Comparison of ENCODE assay signal across 8 cellular contexts in genomic region chr21:17585875-17586450, GRCh38. TPM values are rescaled to one million over a fixed set of nuclear protein-coding genes. Genes with fewer than 3 reads are reported as not detected.
A peak's percentile ranks its signal among the peaks of the same experiment; 100 is the strongest.
DNase-seq lines count a peak whose midpoint lies in the region; ATAC-seq, FAIRE-seq and TF ChIP-seq lines count a peak whose summit lies in the region.

No MANE protein-coding gene starts in this region.

- peak; percentile 83 for TF ChIP-seq CTCF in 22Rv1 (IDR thresholded peaks at IDR 0.05)
- TF ChIP-seq CTCF in gastroesophageal sphincter (IDR thresholded peaks at IDR 0.05), result peak; percentile 56 to 69 (median 64)
- peak; percentile 11 to 73 (median 52) for TF ChIP-seq CTCF in sigmoid colon (IDR thresholded peaks at IDR 0.05)

- peak; percentile 87 for FAIRE-seq in TTC549 (lab: Jason Lieb, UNC)

- no peak for TF ChIP-seq POLR2A in gastroesophageal sphincter (IDR thresholded peaks at IDR 0.05)
- no peak for TF ChIP-seq POLR2A in sigmoid colon (IDR thresholded peaks at IDR 0.05)

- H3K4me3 ChIP-seq in gastroesophageal sphincter (no peak overlapping the region), sigmoid colon (no peak overlapping the region)

- no peak overlapping the region for H3K27ac ChIP-seq in 22Rv1
- H3K27ac ChIP-seq in gastroesophageal sphincter, result no peak overlapping the region
- no peak overlapping the region for H3K27ac ChIP-seq in sigmoid colon

- no peak for ATAC-seq in gastroesophageal sphincter
- no peak for ATAC-seq in GM19397 (IDR thresholded peaks at IDR 0.05; ENCODE audit: unreplicated experiment)

- H3K27me3 ChIP-seq in gastroesophageal sphincter (no peaks in the 10 kb centered on the region), sigmoid colon (no peaks in the 10 kb centered on the region)

- peaks cover 0 to 4% of the 10 kb centered on the region in 2 donors for H3K36me3 ChIP-seq in gastroesophageal sphincter
- no peaks in the 10 kb centered on the region for H3K36me3 ChIP-seq in sigmoid colon

- intact Hi-C loops in sigmoid colon (cut with DNase I) (no loop called here), posterior vena cava (cut with DNase I) (no loop called here)

- H3K4me1 ChIP-seq in gastroesophageal sphincter (no peaks in the 10 kb centered on the region), sigmoid colon (no peaks in the 10 kb centered on the region)

- WGBS in gastroesophageal sphincter (ENCODE audit: low coverage in 1 of 2), 2 donors, result 3% methylated on average over 3 of the region's 3 CpGs
- WGBS in sigmoid colon, 2 donors, result 5 to 7% methylated on average over 3 of the region's 3 CpGs

- no peaks in the 10 kb centered on the region for H3K9me3 ChIP-seq in gastroesophageal sphincter
- H3K9me3 ChIP-seq in sigmoid colon, result no peaks in the 10 kb centered on the region

- TF ChIP-seq EP300 in gastroesophageal sphincter (IDR thresholded peaks at IDR 0.05) (no peak), sigmoid colon (IDR thresholded peaks at IDR 0.05) (no peak)

- DNase-seq in GM03348 (ENCODE audit: low spot score), result peak; percentile 49
- DNase-seq in NCI-H1092 treated with DMSO at 0.1 percent for 48 hours (lab: John Stamatoyannopoulos, UW), result peak; percentile 58
- no peak for DNase-seq in sigmoid colon
- DNase-seq in posterior vena cava (ENCODE audit: low spot score), result no peak

RNA-seq across cellular contexts. Expression of gene BTG3, which starts 26.7 kb away (rescaled TPM):
- total RNA-seq in gastroesophageal sphincter (10 to 100 TPM; 23.1 to 52.0 (median 38.8) TPM), sigmoid colon (100 to 1,000 TPM in 1 of 4 donors, 10 to 100 TPM in 3; 36.1 to 115 (median 62.7) TPM), posterior vena cava (10 to 100 TPM; 19.1 to 27.0 TPM)
- polyA plus RNA-seq in sigmoid colon, result 10 to 100 TPM; 19.0 to 23.4 (median 21.2) TPM

Comparison
In these comparisons a context has a peak if more than half of its experiments do, and no peak if none do; other contexts are left out.
1. DNase-seq: peak in GM03348 (single experiment) and NCI-H1092 treated with DMSO at 0.1 percent for 48 hours (single experiment); none in sigmoid colon (single experiment) and posterior vena cava (single experiment).
2. Peak in every context shown above with its lines, with median percentiles within 50 percentile points of each other: CTCF ChIP-seq.